29 cellular contexts compared by ENCODE assay signal in the genomic region with DNA sequence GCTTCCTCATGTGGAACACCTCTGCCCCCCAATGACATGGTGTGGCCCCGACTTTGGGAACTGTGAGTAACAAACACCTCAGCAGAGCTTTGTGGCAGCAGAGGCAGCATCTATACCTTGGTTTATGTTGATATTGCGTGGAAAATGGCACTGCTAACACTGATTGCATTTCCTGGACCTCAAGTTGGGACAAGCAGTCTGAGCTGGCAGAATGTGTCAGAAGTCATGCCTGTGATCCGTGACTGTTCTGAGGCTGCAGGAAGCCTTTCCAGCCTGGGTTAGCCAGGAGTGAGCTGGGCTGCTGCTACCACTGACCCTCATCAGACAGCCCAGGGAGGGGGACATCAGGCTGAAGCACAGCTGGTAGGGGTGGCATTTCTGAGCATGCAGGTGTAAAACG.
DNase-seq lines count a peak whose midpoint lies in the region; ATAC-seq, FAIRE-seq and TF ChIP-seq lines count a peak whose summit lies in the region.
"Had no signal": no experiment of that assay in that cellular context is flagged by ENCODE, and none has a peak within 500 bp of the region (broad histone marks: within the 10 kb centered on the region; RNA-seq: fewer than 3 reads in every experiment).

No MANE protein-coding gene starts in this region.

- H3K9ac ChIP-seq in HepG2 (ENCODE audit: insufficient read depth, low read depth, low read length) (no peak overlapping the region), endodermal cell (ENCODE audit: extremely low read depth, low read length, poor library complexity, severe bottlenecking) (no peak overlapping the region)
- H3K9ac ChIP-seq: BLaER1, GM23248, KMS-11 had no signal

- intact Hi-C loops in MCF 10A (cut with micrococcal nuclease), result no loop called here
- intact Hi-C loops in breast epithelium (cut with DNase I; ENCODE audit: low total_unique reads), result no loop called here
- intact Hi-C loops in HepG2 (cut with micrococcal nuclease; ENCODE audit: unreplicated experiment), result no loop called here

- H3K4me3 Mint-ChIP-seq in MCF 10A (ENCODE audit: unreplicated experiment) (peak overlapping the region; percentile 5), endodermal cell (no peak overlapping the region)
- H3K4me3 Mint-ChIP-seq: CD4-positive, alpha-beta T cell had no signal

- TF ChIP-seq CTCF in MCF 10A (IDR thresholded peaks at IDR 0.05; ENCODE audit: unreplicated experiment) (no peak), breast epithelium (IDR thresholded peaks at IDR 0.05) (no peak), HepG2 (CRISPR knock-in tag; IDR thresholded peaks at IDR 0.05) (no peak), endodermal cell (conservative IDR thresholded peaks at IDR 0.05) (no peak)

- H3K27me3 Mint-ChIP-seq in MCF 10A (ENCODE audit: insufficient read depth, unreplicated experiment) (no peaks in the 10 kb centered on the region), endodermal cell (ENCODE audit: insufficient read depth) (no peaks in the 10 kb centered on the region)

- no peak overlapping the region for H3K4me2 ChIP-seq in HepG2 (ENCODE audit: low read depth, low read length)
- H3K4me2 ChIP-seq: BLaER1, KMS-11 had no signal

- H3K4me1 Mint-ChIP-seq in MCF 10A (ENCODE audit: insufficient read depth, unreplicated experiment) (peaks cover 13% of the 10 kb centered on the region), endodermal cell (peaks cover 3% of the 10 kb centered on the region)

- H3K4me1 ChIP-seq in breast epithelium, result no peaks in the 10 kb centered on the region
- no peaks in the 10 kb centered on the region for H3K4me1 ChIP-seq in HepG2 (ENCODE audit: insufficient read depth, low read length)
- no peaks in the 10 kb centered on the region for H3K4me1 ChIP-seq in endodermal cell (ENCODE audit: control insufficient read depth, insufficient read depth, low read length)
- H3K4me1 ChIP-seq: BLaER1, HAP-1 had no signal

- WGBS in HepG2 (ENCODE audit: low lambda C conversion rate), result no CpG with 5 or more reads among the region's 4 CpGs
- WGBS in endodermal cell (ENCODE audit: insufficient coverage in 1 of 2, insufficient read length in 1 of 2), 2 experiments, result 89 to 92% methylated on average over 4 of the region's 4 CpGs

- TF ChIP-seq RAD21 in HepG2 (CRISPR knock-in tag; IDR thresholded peaks at IDR 0.05), result no peak

- peaks cover 0 to 4% of the 10 kb centered on the region in 2 donors for H3K27me3 ChIP-seq in breast epithelium
- H3K27me3 ChIP-seq in HepG2 (ENCODE audit: control insufficient read depth in 1 of 2, insufficient read depth in 2 of 2, low read length in 2 of 2), result peaks cover 0 to 13% of the 10 kb centered on the region in 2 experiments; a peak in 2 of 5 replicates
- H3K27me3 ChIP-seq in endodermal cell (ENCODE audit: control insufficient read depth, insufficient read depth, low read length, poor library complexity, severe bottlenecking), result no peaks in the 10 kb centered on the region
- H3K27me3 ChIP-seq: BLaER1 had no signal

- no peaks in the 10 kb centered on the region for H3K79me2 ChIP-seq in HepG2 (ENCODE audit: insufficient read depth, low read length)

- in situ Hi-C loops in HepG2 (cut with HindIII; ENCODE audit: extremely low pct_ligation_motif_present, low pct_unique_long_range_greater_than_20kb), result no loop called here

- H3K9me3 Mint-ChIP-seq in MCF 10A (ENCODE audit: unreplicated experiment) (no peaks in the 10 kb centered on the region), endodermal cell (peaks cover 2% of the 10 kb centered on the region)
- H3K9me3 Mint-ChIP-seq: CD4-positive, alpha-beta T cell had no signal

- POLR2A ChIA-PET in MCF 10A (lab: Yijun Ruan, JAX), result interaction anchor here (0.6 to 1.3 kb wide), 7 partner anchors 10 to 273 kb away, joined by 3 to 6 read pairs (median 3); no protein-coding TSS in a partner anchor
- POLR2A ChIA-PET in HepG2 (lab: Yijun Ruan, JAX), result no interaction called here

- H3K27ac Mint-ChIP-seq in MCF 10A (ENCODE audit: low read depth, unreplicated experiment) (peak overlapping the region; percentile 36), endodermal cell (no peak overlapping the region)
- H3K27ac Mint-ChIP-seq: CD4-positive, alpha-beta T cell had no signal

- no peak for ATAC-seq in HepG2
- ATAC-seq: GM12878 had no signal

- H2AFZ ChIP-seq in HepG2 (ENCODE audit: low read length), result no peak overlapping the region
- H2AFZ ChIP-seq: GM23248 had no signal

- H3K9me3 ChIP-seq in breast epithelium (no peaks in the 10 kb centered on the region), HepG2 (ENCODE audit: low read length) (no peaks in the 10 kb centered on the region), endodermal cell (ENCODE audit: control insufficient read depth, low read length) (no peaks in the 10 kb centered on the region)
- H3K9me3 ChIP-seq: BLaER1, HAP-1 had no signal

- H3K36me3 ChIP-seq in breast epithelium (no peaks in the 10 kb centered on the region), HepG2 (replicated peaks in 1 of 2; ENCODE audit: control insufficient read depth in 1 of 2, insufficient read depth in 2 of 2, low read length in 2 of 2) (no peaks in the 10 kb centered on the region), endodermal cell (ENCODE audit: control insufficient read depth, insufficient read depth, low read length) (no peaks in the 10 kb centered on the region)
- H3K36me3 ChIP-seq: BLaER1, HAP-1 had no signal

- H3K27ac ChIP-seq in breast epithelium (no peak overlapping the region), epithelial cell of prostate (peak overlapping the region; percentile 86), HepG2 (ENCODE audit: extremely low read length, insufficient read depth, low read length) (no peak overlapping the region), endodermal cell (ENCODE audit: low read depth, low read length) (no peak overlapping the region)
- H3K27ac ChIP-seq: 22Rv1, BLaER1, GM23248, HL-60, KMS-11 had no signal

- TF ChIP-seq POLR2A in breast epithelium (IDR thresholded peaks at IDR 0.05) (no peak), HepG2 (IDR thresholded peaks at IDR 0.05; ENCODE audit: insufficient read depth in 1 of 2, low read depth in 2 of 2, low read length in 2 of 2) (no peak)

- TF ChIP-seq EP300 in HepG2 (IDR thresholded peaks at IDR 0.05; ENCODE audit: low read depth in 2 of 2, low read length in 2 of 2) (no peak), HepG2 (CRISPR knock-in tag; IDR thresholded peaks at IDR 0.05; ENCODE audit: borderline replicate concordance) (no peak)

- H3K36me3 Mint-ChIP-seq in MCF 10A (ENCODE audit: insufficient read depth, unreplicated experiment) (no peaks in the 10 kb centered on the region), endodermal cell (ENCODE audit: low read depth) (no peaks in the 10 kb centered on the region)

- BruUV-seq in MCF 10A (replicated peaks; lab: Mats Ljungman, UMichigan) (no TSS peak), HepG2 (replicated peaks; lab: Mats Ljungman, UMichigan) (no TSS peak)

- peak; percentile 61 for DNase-seq in MCF 10A (ENCODE audit: unreplicated experiment)
- DNase-seq in breast epithelium (ENCODE audit: low spot score in 2 of 2), result no peak
- peak; percentile 60 for DNase-seq in epithelial cell of prostate (ENCODE audit: low read depth, low spot score)
- peak; percentile 72 for DNase-seq in kidney tubule cell (ENCODE audit: low spot score)
- DNase-seq in HepG2 (ENCODE audit: low spot score), result no peak
- no peak for DNase-seq in RCC 7860 (ENCODE audit: low spot score)
- no peak for DNase-seq in endodermal cell
- DNase-seq in UCSD-AML1 (lab: John Stamatoyannopoulos, UW; ENCODE audit: unreplicated experiment), result no peak
- DNase-seq: ACHN; CD4-positive, alpha-beta T cell; COR-L47; DND-41; GM23248; IMR-90; MV-4-11; NCI-H1105 treated with DMSO at 0.1 percent for 48 hours; NCI-H1694; NCI-H2081; NCI-H2171; NCI-H524 treated with DMSO at 0.1 percent for 48 hours; OCI-M1; SHP77 had no signal

- H4K20me1 ChIP-seq in HepG2 (ENCODE audit: insufficient read depth, low read length), result no peaks in the 10 kb centered on the region
- H4K20me1 ChIP-seq: BLaER1 had no signal

- CTCF ChIA-PET in MCF 10A (lab: Yijun Ruan, JAX), result interaction anchor here (0.6 to 1.5 kb wide), 8 partner anchors 16 to 800 kb away, joined by 3 to 6 read pairs (median 3); no protein-coding TSS in a partner anchor
- CTCF ChIA-PET in HepG2 (lab: Yijun Ruan, JAX; ENCODE audit: low intra/inter-chr PET ratio, low total read pairs), result no interaction called here

- no peak for FAIRE-seq in HepG2 (lab: Jason Lieb, UNC)
- FAIRE-seq in RCC 7860 (lab: Jason Lieb, UNC), result no peak
- FAIRE-seq: GM12878, HTR-8/SVneo had no signal

- H3K4me3 ChIP-seq in breast epithelium (no peak overlapping the region), HepG2 (replicated peaks in 1 of 3; ENCODE audit: insufficient read depth in 1 of 3, low read depth in 2 of 3, low read length in 3 of 3) (no peak overlapping the region), endodermal cell (ENCODE audit: low read length) (no peak overlapping the region)
- H3K4me3 ChIP-seq: BLaER1, GM12878, GM23248, HAP-1 had no signal

TF ChIP-seq in HepG2, 621 proteins besides CTCF, POLR2A, EP300 and RAD21:
- TF ChIP-seq, protein P1, sequence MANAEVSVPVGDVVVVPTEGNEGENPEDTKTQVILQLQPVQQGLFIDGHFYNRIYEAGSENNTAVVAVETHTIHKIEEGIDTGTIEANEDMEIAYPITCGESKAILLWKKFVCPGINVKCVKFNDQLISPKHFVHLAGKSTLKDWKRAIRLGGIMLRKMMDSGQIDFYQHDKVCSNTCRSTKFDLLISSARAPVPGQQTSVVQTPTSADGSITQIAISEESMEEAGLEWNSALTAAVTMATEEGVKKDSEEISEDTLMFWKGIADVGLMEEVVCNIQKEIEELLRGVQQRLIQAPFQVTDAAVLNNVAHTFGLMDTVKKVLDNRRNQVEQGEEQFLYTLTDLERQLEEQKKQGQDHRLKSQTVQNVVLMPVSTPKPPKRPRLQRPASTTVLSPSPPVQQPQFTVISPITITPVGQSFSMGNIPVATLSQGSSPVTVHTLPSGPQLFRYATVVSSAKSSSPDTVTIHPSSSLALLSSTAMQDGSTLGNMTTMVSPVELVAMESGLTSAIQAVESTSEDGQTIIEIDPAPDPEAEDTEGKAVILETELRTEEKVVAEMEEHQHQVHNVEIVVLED (CRISPR knock-in tag; IDR thresholded peaks at IDR 0.05; ENCODE audit: borderline replicate concordance), result no peak
TF ChIP-seq in HepG2: peak in this region for 0.

Comparison
In these comparisons a context has a peak if more than half of its experiments do, and no peak if none do; other contexts are left out.
1. DNase-seq: peak in MCF 10A (single experiment), epithelial cell of prostate (single experiment) and kidney tubule cell (single experiment); none in breast epithelium (0 of 2), HepG2 (single experiment), RCC 7860 (single experiment), endodermal cell (single experiment) and UCSD-AML1 (single experiment).